1 cellular context compared by ENCODE assay signal in genomic region chr3:72483554-72484104, GRCh38.
TF ChIP-seq lines count a peak whose summit lies in the region.

No MANE protein-coding gene starts in this region.

TF ChIP-seq in IMR-90, 13 proteins besides CTCF, POLR2A, EP300 and RAD21 (continued from another document):
- TF ChIP-seq MAFK (IDR thresholded peaks at IDR 0.05; ENCODE audit: low read depth, low read length), result no peak
- no peak for TF ChIP-seq BHLHE40 (IDR thresholded peaks at IDR 0.05; ENCODE audit: low read depth, low read length)
